In the genomic region with DNA sequence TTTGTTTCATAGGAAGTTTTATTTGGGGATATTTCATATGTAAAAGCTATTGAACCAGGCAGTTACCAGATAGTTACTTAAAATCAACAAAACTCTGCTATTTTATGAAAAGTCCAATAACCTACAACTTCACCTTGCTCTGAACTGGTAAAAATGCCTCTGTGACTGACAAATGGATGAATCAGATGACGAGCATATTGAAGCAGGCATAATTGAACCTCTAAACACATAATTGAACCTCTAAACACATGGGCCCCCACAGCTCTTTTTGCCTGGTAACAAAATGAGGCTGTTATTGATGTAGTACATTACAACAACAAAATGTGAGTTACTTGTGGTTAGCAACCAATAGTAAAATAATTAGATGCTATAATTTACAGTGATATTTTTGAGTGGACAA, we compare ENCODE assay signal across 21 cellular contexts.
"Had no signal": no experiment of that assay in that cellular context is flagged by ENCODE, and none has a peak within 500 bp of the region (broad histone marks: within the 10 kb centered on the region; RNA-seq: fewer than 3 reads in every experiment).

No MANE protein-coding gene starts in this region.

- DNase-seq: hippocampal formation; hypothalamus; immature natural killer cell; islet precursor cell; kidney; kidney glomerular epithelial cell; left cardiac atrium; left colon; left ventricle myocardium inferior; left ventricle myocardium superior; lower lobe of right lung; mammary epithelial cell; mesenchymal stem cell; mesendoderm; midbrain; mucosa of descending colon; naive B cell; naive thymus-derived CD4-positive, alpha-beta T cell; naive thymus-derived CD8-positive, alpha-beta T cell had no signal

- ATAC-seq: left cardiac atrium; left colon; left lobe of liver; left lung; left ventricle myocardium superior; lower lobe of right lung; mucosa of descending colon; naive thymus-derived CD4-positive, alpha-beta T cell; naive thymus-derived CD8-positive, alpha-beta T cell had no signal
